ENCODE assay signal across 9 cellular contexts in the genomic region with DNA sequence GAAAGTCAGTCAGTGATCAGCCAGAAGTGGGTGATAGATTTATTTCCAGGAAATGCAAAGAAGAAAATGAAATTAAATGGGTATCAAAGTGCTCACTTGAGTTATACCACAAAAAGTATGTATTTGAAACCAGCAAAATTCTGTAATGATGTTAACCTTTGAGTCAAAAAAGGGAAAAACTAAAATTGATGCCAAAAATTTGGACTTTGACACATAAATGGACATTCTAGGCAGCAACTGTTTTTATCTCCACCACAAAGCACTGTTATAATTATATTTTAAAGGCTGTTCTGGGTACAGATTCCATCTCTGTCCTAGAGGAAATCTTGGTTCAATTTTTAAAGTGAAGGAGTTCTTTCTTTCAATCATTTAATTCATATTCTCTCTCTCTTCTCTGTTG. TPM values are rescaled to one million over a fixed set of nuclear protein-coding genes. Genes with fewer than 3 reads are reported as not detected.
"Had no signal": no experiment of that assay in that cellular context is flagged by ENCODE, and none has a peak within 500 bp of the region (broad histone marks: within the 10 kb centered on the region; RNA-seq: fewer than 3 reads in every experiment).

No MANE protein-coding gene starts in this region.

- H3K4me3 ChIP-seq: GM12878 had no signal

- FAIRE-seq: G401.6, GM12878, GM12891, GM12892, GM18507, GM19239 had no signal

- DNase-seq: GDM1, GF-D8 had no signal

- ATAC-seq: GM12878 had no signal

RNA-seq across cellular contexts. Expression of a gene that starts 31.7 kb away (rescaled TPM):
- total RNA-seq: G401, GM12878 had no signal
- polyA plus RNA-seq: GM12878 had no signal
